Comparison of ENCODE assay signal across 9 cellular contexts in the genomic region with DNA sequence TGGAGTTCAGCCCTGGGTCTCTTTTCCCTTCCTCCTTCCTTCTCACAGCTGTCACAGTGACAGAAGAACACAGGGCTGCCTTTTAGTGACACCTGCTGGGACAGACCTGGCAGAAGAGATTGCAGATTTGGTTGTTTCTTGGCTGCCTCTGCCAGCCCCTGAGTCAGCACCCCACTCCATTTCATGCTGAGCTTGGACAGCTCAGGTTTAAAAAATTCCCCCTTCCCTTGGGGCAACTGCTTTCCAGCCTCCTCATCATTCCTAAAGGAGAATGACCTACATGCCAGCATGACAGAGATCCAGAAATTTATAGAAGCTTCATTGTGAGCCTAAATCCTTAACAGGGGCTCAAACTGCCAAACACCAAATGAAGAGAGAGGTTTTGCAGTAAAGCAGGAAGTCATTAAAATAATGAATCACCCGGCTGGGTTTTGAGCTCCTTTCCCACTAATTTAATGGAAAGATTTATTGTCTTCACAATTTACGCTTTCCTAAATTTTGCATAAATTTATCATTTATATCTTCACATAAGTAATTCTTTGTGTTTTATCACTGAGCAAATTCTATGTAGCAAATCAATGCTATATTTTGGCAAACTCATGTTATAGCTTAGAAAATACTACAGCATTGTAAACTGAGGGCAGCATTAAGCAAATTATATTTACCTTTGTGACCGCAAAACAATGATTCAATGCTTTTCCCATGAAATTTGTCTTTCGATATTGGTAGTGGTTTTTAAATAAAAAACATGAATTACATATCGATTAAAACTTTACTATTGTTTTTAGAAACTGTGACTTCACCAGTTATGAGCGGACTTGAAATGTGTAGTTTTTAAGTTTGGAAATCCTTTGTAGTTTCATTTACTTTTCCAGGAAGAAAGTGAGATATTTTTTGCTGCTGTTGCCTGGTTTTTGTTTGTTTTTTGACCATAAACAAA.
DNase-seq lines count a peak whose midpoint lies in the region; ATAC-seq lines count a peak whose summit lies in the region.
"Had no signal": no experiment of that assay in that cellular context is flagged by ENCODE, and none has a peak within 500 bp of the region (broad histone marks: within the 10 kb centered on the region; RNA-seq: fewer than 3 reads in every experiment).

No MANE protein-coding gene starts in this region.

- ATAC-seq in GM19023 (IDR thresholded peaks at IDR 0.05; ENCODE audit: unreplicated experiment), result no peak
- ATAC-seq in GM19397 (IDR thresholded peaks at IDR 0.05; ENCODE audit: unreplicated experiment), result no peak
- no peak for ATAC-seq in GM19035 (IDR thresholded peaks at IDR 0.05; ENCODE audit: unreplicated experiment)
- ATAC-seq: HCT116 had no signal

- DNase-seq in DMS 273 treated with DMSO at 0.1 percent for 48 hours (lab: John Stamatoyannopoulos, UW) (peak; percentile 64), NCI-H1105 treated with DMSO at 0.1 percent for 48 hours (lab: John Stamatoyannopoulos, UW) (peak; percentile 51), amniotic epithelial cell (ENCODE audit: low read depth) (peak; percentile 57), iris pigment epithelial cell (ENCODE audit: low read depth) (peak; percentile 78)
- DNase-seq in stimulated activated CD8-positive, alpha-beta memory T cell treated with anti-CD3 and anti-CD28 coated beads, Interleukin-4, amount 100 ng/mL, for 48 hours, result no peak
